In genomic region chr14:59282366-59282765, GRCh38 we compare ENCODE assay signal across 15 cellular contexts.
DNase-seq lines count a peak whose midpoint lies in the region; ATAC-seq, FAIRE-seq and TF ChIP-seq lines count a peak whose summit lies in the region.
"Had no signal": no experiment of that assay in that cellular context is flagged by ENCODE, and none has a peak within 500 bp of the region (broad histone marks: within the 10 kb centered on the region; RNA-seq: fewer than 3 reads in every experiment).

No MANE protein-coding gene starts in this region.

- H3K9ac ChIP-seq in K562 (ENCODE audit: insufficient read depth in 1 of 2, low read depth in 2 of 2, low read length in 2 of 2), result no peak overlapping the region
- H3K9ac ChIP-seq in keratinocyte (ENCODE audit: control insufficient read depth, extremely low read depth, insufficient read depth, low read length), result peak overlapping the region; percentile 34
- H3K9ac ChIP-seq: BLaER1 treated with 17β-estradiol and CSF1 and Interleukin-3, amounts not matched to agents 10 nM and 100 nM had no signal

- CTCF ChIA-PET in K562 (lab: Yijun Ruan, JAX; ENCODE audit: low intra/inter-chr PET ratio) (no interaction called here), OCI-LY7 (lab: Charles Lee; ENCODE audit: unreplicated experiment) (no interaction called here)

- no peak overlapping the region for H3K27ac ChIP-seq in K562 (ENCODE audit: extremely low read depth, low read depth, low read length)
- peak overlapping the region; percentile 84 for H3K27ac ChIP-seq in keratinocyte (ENCODE audit: control insufficient read depth, insufficient read depth, low read length)
- H3K27ac ChIP-seq in OCI-LY7 (ENCODE audit: low read depth, low read length, poor library complexity, severe bottlenecking), result no peak overlapping the region
- H3K27ac ChIP-seq in SJCRH30, result no peak overlapping the region
- H3K27ac ChIP-seq: BLaER1 treated with 17β-estradiol and CSF1 and Interleukin-3, amounts not matched to agents 10 nM and 100 nM; ovary had no signal

- BruUV-seq in K562 (replicated peaks; lab: Mats Ljungman, UMichigan) (no TSS peak), OCI-LY7 (replicated peaks; lab: Mats Ljungman, UMichigan) (no TSS peak)

- TF ChIP-seq CTCF in D721Med (IDR thresholded peaks at IDR 0.05; ENCODE audit: insufficient read depth, missing control alignments) (no peak), K562 (IDR thresholded peaks at IDR 0.05 in 2 of 3, conservative IDR thresholded peaks at IDR 0.05 in 1 of 3; ENCODE audit: insufficient read depth in 2 of 3, low read depth in 1 of 3, low read length in 3 of 3) (no peak), keratinocyte (optimal IDR thresholded peaks at IDR 0.05 in 1 of 3, IDR thresholded peaks at IDR 0.05 in 1 of 3, conservative IDR thresholded peaks at IDR 0.05 in 1 of 3; ENCODE audit: extremely low read depth in 1 of 3, insufficient read depth in 2 of 3, low read length in 3 of 3) (no peak), OCI-LY7 (conservative IDR thresholded peaks at IDR 0.05; ENCODE audit: low read length) (no peak)

- H3K9me1 ChIP-seq in K562 (ENCODE audit: control insufficient read depth, insufficient read depth, low read length) (no peaks in the 10 kb centered on the region), keratinocyte (ENCODE audit: control insufficient read depth, extremely low read depth, insufficient read depth, low read length) (no peaks in the 10 kb centered on the region)

- H4K20me1 ChIP-seq in K562 (replicated peaks; ENCODE audit: control insufficient read depth, insufficient read depth, low read length), result no peaks in the 10 kb centered on the region
- no peaks in the 10 kb centered on the region for H4K20me1 ChIP-seq in keratinocyte (ENCODE audit: control insufficient read depth, extremely low read depth, insufficient read depth, low read length)
- H4K20me1 ChIP-seq in OCI-LY7 (ENCODE audit: insufficient read depth, low read length), result no peaks in the 10 kb centered on the region
- H4K20me1 ChIP-seq: BLaER1 treated with 17β-estradiol and CSF1 and Interleukin-3, amounts not matched to agents 10 nM and 100 nM had no signal

- no peak for TF ChIP-seq EP300 in K562 (IDR thresholded peaks at IDR 0.05; ENCODE audit: low read length)

- H2AFZ ChIP-seq in K562 (ENCODE audit: low read depth, low read length) (no peak overlapping the region), keratinocyte (ENCODE audit: control insufficient read depth, low read length) (peak overlapping the region; percentile 39), OCI-LY7 (ENCODE audit: low read length) (no peak overlapping the region)

- no peaks in the 10 kb centered on the region for H3K36me3 ChIP-seq in K562 (ENCODE audit: control insufficient read depth, insufficient read depth, low read length)
- H3K36me3 ChIP-seq in keratinocyte (ENCODE audit: control insufficient read depth in 2 of 2, extremely low read depth in 1 of 2, insufficient read depth in 2 of 2, low read length in 2 of 2), result no peaks in the 10 kb centered on the region
- peaks cover 71% of the 10 kb centered on the region for H3K36me3 ChIP-seq in OCI-LY7 (ENCODE audit: insufficient read depth, low read length)
- no peaks in the 10 kb centered on the region for H3K36me3 ChIP-seq in SJCRH30
- H3K36me3 ChIP-seq: ovary had no signal

- no peak for DNase-seq in D721Med (ENCODE audit: insufficient read length, low spot score)
- no peak for DNase-seq in HTR-8/SVneo (ENCODE audit: insufficient read length, low spot score)
- no peak for DNase-seq in K562 (ENCODE audit: extremely low read depth in 1 of 4, low spot score in 3 of 4)
- DNase-seq in keratinocyte (ENCODE audit: low read depth, low spot score), result no peak
- no peak for DNase-seq in OCI-LY7 (ENCODE audit: low spot score)
- DNase-seq in SJCRH30, result no peak
- no peak for DNase-seq in DMS53 (lab: John Stamatoyannopoulos, UW)
- DNase-seq in amniotic stem cell (lab: John Stamatoyannopoulos, UW), result no peak
- DNase-seq: activated naive CD4-positive, alpha-beta T cell; left colon; NCI-H1417 treated with DMSO at 0.1 percent for 48 hours; NCI-H345; ovary had no signal

- H3K27me3 ChIP-seq in K562 (ENCODE audit: control insufficient read depth in 2 of 2, insufficient read depth in 2 of 2, low read length in 2 of 2), result no peaks in the 10 kb centered on the region
- H3K27me3 ChIP-seq in keratinocyte (ENCODE audit: control insufficient read depth, extremely low read depth, insufficient read depth, low read length), result no peaks in the 10 kb centered on the region
- no peaks in the 10 kb centered on the region for H3K27me3 ChIP-seq in SJCRH30
- H3K27me3 ChIP-seq: ovary had no signal

- in situ Hi-C loops in K562 (cut with MboI), result no loop called here

- TF ChIP-seq RAD21 in K562 (CRISPR knock-in tag; conservative IDR thresholded peaks at IDR 0.05 in 1 of 2, IDR thresholded peaks at IDR 0.05 in 1 of 2), result no peak

- dilution Hi-C loops in keratinocyte (cut with MboI; ENCODE audit: extremely low pct_ligation_motif_present, low sequenced_read_pairs), result no loop called here

- TF ChIP-seq POLR2A in K562 (conservative IDR thresholded peaks at IDR 0.05), result no peak

- peak; percentile 35 for FAIRE-seq in D721Med (lab: Jason Lieb, UNC)
- FAIRE-seq in HTR-8/SVneo (lab: Jason Lieb, UNC), result peak; percentile 99
- no peak for FAIRE-seq in K562 (lab: Jason Lieb, UNC)
- peak; percentile 87 for FAIRE-seq in keratinocyte (lab: Jason Lieb, UNC)
- FAIRE-seq: GM12892 had no signal

- POLR2A ChIA-PET in K562 (lab: Yijun Ruan, JAX), result interaction anchor here (0.6 to 1.0 kb wide), 2 partner anchors 47 to 1484 kb away, joined by 3 read pairs; no protein-coding TSS in a partner anchor
- POLR2A ChIA-PET in OCI-LY7 (lab: Charles Lee), result interaction anchor here (0.5 to 1.0 kb wide), 3 partner anchors 17 to 1418 kb away, joined by 3 to 4 read pairs (median 3); no protein-coding TSS in a partner anchor

- intact Hi-C loops in K562 (cut with micrococcal nuclease), result no loop called here
- intact Hi-C loops in OCI-LY7 (cut with micrococcal nuclease; ENCODE audit: unreplicated experiment), result no loop called here

- ATAC-seq in K562, result no peak
- ATAC-seq: left colon had no signal

- H3K9me3 ChIP-seq in K562 (replicated peaks; ENCODE audit: control insufficient read depth, insufficient read depth, low read depth, low read length) (no peaks in the 10 kb centered on the region; the same call in 1 of the 2 replicates), keratinocyte (ENCODE audit: control insufficient read depth, low read depth, low read length) (no peaks in the 10 kb centered on the region), OCI-LY7 (ENCODE audit: low read length) (peaks cover 20% of the 10 kb centered on the region; the same call in 1 of the 2 replicates), SJCRH30 (replicated peaks) (peaks cover 12% of the 10 kb centered on the region; the same call in 1 of the 2 replicates)
- H3K9me3 ChIP-seq: ovary had no signal

- H3K4me1 ChIP-seq in K562 (replicated peaks in 1 of 2; ENCODE audit: control insufficient read depth in 2 of 2, insufficient read depth in 2 of 2, low read length in 2 of 2) (no peaks in the 10 kb centered on the region; a peak in 1 of 5 replicates), keratinocyte (ENCODE audit: control insufficient read depth, extremely low read depth, insufficient read depth, low read length) (peaks cover 47% of the 10 kb centered on the region), OCI-LY7 (ENCODE audit: insufficient read depth, low read length, poor library complexity, severe bottlenecking) (no peaks in the 10 kb centered on the region), SJCRH30 (peaks cover 20% of the 10 kb centered on the region)

- no peaks in the 10 kb centered on the region for H3K9me2 ChIP-seq in OCI-LY7 (ENCODE audit: insufficient read depth, low read length)

- H3K4me3 ChIP-seq in K562 (no peak overlapping the region), keratinocyte (ENCODE audit: control insufficient read depth in 2 of 3, extremely low read depth in 1 of 3, insufficient read depth in 2 of 3, low read depth in 1 of 3, low read length in 3 of 3) (peak overlapping the region in 1 of 3 experiments; percentile 16), OCI-LY7 (ENCODE audit: low read depth, low read length, poor library complexity, severe bottlenecking) (no peak overlapping the region), SJCRH30 (no peak overlapping the region)
- H3K4me3 ChIP-seq: BLaER1 treated with 17β-estradiol and CSF1 and Interleukin-3, amounts not matched to agents 10 nM and 100 nM; ovary had no signal

- 35% methylated on average over 3 of the region's 3 CpGs for WGBS in K562 (ENCODE audit: insufficient coverage, low coverage, missing lambda C conversion rate)

- H3K4me2 ChIP-seq in K562 (ENCODE audit: insufficient read depth, low read length) (no peak overlapping the region), keratinocyte (ENCODE audit: control insufficient read depth, extremely low read depth, insufficient read depth, low read depth, low read length) (peak overlapping the region; percentile 75), OCI-LY7 (ENCODE audit: low read length) (no peak overlapping the region)

- H3K79me2 ChIP-seq in K562 (ENCODE audit: control insufficient read depth, insufficient read depth, low read length) (no peaks in the 10 kb centered on the region), keratinocyte (ENCODE audit: control insufficient read depth, insufficient read depth, low read length) (no peaks in the 10 kb centered on the region), OCI-LY7 (ENCODE audit: insufficient read depth, low read depth, low read length) (no peaks in the 10 kb centered on the region)

TF ChIP-seq in K562, 482 proteins besides CTCF, POLR2A, EP300 and RAD21:
- TF ChIP-seq ATF3 (IDR thresholded peaks at IDR 0.05) (peak; percentile 20; the same call in 1 of the 2 replicates), ATF3 (CRISPR knock-in tag; conservative IDR thresholded peaks at IDR 0.05) (no peak)
- TF ChIP-seq, protein P1, sequence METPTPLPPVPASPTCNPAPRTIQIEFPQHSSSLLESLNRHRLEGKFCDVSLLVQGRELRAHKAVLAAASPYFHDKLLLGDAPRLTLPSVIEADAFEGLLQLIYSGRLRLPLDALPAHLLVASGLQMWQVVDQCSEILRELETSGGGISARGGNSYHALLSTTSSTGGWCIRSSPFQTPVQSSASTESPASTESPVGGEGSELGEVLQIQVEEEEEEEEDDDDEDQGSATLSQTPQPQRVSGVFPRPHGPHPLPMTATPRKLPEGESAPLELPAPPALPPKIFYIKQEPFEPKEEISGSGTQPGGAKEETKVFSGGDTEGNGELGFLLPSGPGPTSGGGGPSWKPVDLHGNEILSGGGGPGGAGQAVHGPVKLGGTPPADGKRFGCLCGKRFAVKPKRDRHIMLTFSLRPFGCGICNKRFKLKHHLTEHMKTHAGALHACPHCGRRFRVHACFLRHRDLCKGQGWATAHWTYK (CRISPR knock-in tag; IDR thresholded peaks at IDR 0.05), result no peak
